ENCODE assay signal across 8 cellular contexts in the genomic region with DNA sequence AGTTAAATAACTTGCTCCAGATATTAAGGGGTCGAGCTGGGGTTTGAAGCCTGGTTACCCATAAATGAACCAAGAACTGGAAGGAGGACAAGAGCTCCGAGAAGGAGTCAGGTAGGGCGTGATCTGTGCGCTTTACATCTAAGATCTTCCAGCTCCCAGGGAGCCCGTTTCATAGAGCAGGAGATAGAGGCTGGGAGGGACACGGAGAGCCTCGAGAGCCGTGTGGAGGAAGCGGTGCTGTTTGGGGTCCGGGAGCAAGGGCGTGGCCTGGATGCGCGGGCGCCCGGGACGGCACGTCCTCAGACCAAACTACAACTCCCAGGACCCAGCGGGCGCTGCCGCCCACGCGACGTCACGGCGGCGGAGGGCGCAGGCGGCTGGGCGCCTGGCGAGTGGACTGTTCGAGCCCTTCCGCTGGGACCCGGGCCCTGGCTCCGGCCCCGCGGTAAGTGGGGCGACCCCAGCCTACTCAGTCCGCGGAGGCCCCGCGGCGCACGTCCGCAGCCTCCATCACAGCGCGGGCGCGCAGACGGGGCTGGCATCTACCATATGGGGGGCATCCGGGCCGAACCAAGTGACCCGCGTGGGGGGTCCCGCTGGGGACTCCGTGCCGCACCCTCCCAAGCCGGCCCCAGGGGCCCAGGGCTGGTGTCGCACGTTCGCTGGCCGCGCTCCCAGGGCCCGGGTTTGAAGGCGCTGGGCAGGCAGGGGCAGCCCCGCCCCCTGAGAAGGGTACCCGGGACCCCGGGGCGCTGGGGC. TPM values are rescaled to one million over a fixed set of nuclear protein-coding genes. Genes with fewer than 3 reads are reported as not detected.
DNase-seq lines count a peak whose midpoint lies in the region; ATAC-seq, FAIRE-seq and TF ChIP-seq lines count a peak whose summit lies in the region.

A gene (plus strand): TSS at position 352 of the 759 bp plus-strand sequence. CDS start 838 bp downstream, outside the sequence.

- peaks cover 3% of the 10 kb centered on the region for H3K4me1 ChIP-seq in fibroblast of lung (ENCODE audit: control insufficient read depth, extremely low read depth, insufficient read depth, low read length)
- peaks cover 4 to 16% of the 10 kb centered on the region in 2 donors for H3K4me1 ChIP-seq in naive thymus-derived CD4-positive, alpha-beta T cell (ENCODE audit: control insufficient read depth in 2 of 2, insufficient read depth in 2 of 2, low read length in 2 of 2)

- intact Hi-C loops in naive thymus-derived CD4-positive, alpha-beta T cell (cut with micrococcal nuclease) = loop anchor here (2.0 kb wide), 4 partner anchors 13 to 351 kb away; a partner anchor contains a TSS

- peak within 1 kb of the TSS; percentile 91 for H2AFZ ChIP-seq in fibroblast of lung (ENCODE audit: low read length)

- peak; percentile 94 for DNase-seq in DMS 273 (lab: John Stamatoyannopoulos, UW; ENCODE audit: unreplicated experiment)
- peak in 60 of 76 experiments; percentile 5 to 77 (median 58) for DNase-seq in HUDEP-2 (lab: John Stamatoyannopoulos, UW; ENCODE audit: unreplicated experiment in 76 of 76)
- peak; percentile 49 for DNase-seq in RCC 7860 (ENCODE audit: low spot score)
- peak; percentile 26 to 55 for DNase-seq in activated T-helper 1 cell treated with anti-CD3 and anti-CD28 coated beads, Interleukin-2, amount 50 U/mL, for 16 hours (ENCODE audit: low read depth in 1 of 2, low spot score in 1 of 2)
- peak; percentile 60 to 63 for DNase-seq in fibroblast of lung (ENCODE audit: low read depth in 2 of 2)
- peak; percentile 31 to 84 (median 39) for DNase-seq in naive thymus-derived CD4-positive, alpha-beta T cell
- DNase-seq in stimulated activated naive CD8-positive, alpha-beta T cell treated with anti-CD3 and anti-CD28 coated beads, Interleukin-15, Interleukin-2, amounts not matched to agents 100 U/mL and 50 U/mL, for 24 hours = peak; percentile 87

- peak within 1 kb of the TSS; percentile 60 to 95 (median 89) for H3K4me3 ChIP-seq in fibroblast of lung (replicated peaks in 1 of 4; ENCODE audit: control extremely low read depth in 1 of 4, insufficient read depth in 1 of 4, low read depth in 3 of 4, low read length in 4 of 4)
- peak within 1 kb of the TSS; percentile 74 for H3K4me3 ChIP-seq in naive thymus-derived CD4-positive, alpha-beta T cell (ENCODE audit: low read length)

- H3K4me3 Mint-ChIP-seq in naive thymus-derived CD4-positive, alpha-beta T cell = peak within 1 kb of the TSS; percentile 77 to 91 (median 85)

- peak; percentile 70 for ATAC-seq in GM21381 (IDR thresholded peaks at IDR 0.05; ENCODE audit: unreplicated experiment)
- ATAC-seq in naive thymus-derived CD4-positive, alpha-beta T cell = peak; percentile 82
- ATAC-seq in stimulated activated naive CD8-positive, alpha-beta T cell treated with anti-CD3 and anti-CD28 coated beads, Interleukin-15, Interleukin-2, amounts not matched to agents 100 U/mL and 50 U/mL, for 24 hours = peak; percentile 83

- no peaks in the 10 kb centered on the region for H3K27me3 ChIP-seq in fibroblast of lung (ENCODE audit: control insufficient read depth, insufficient read depth, low read length)
- no peaks in the 10 kb centered on the region for H3K27me3 ChIP-seq in naive thymus-derived CD4-positive, alpha-beta T cell (ENCODE audit: control insufficient read depth in 2 of 2, insufficient read depth in 2 of 2, low read length in 2 of 2)

- H3K27ac ChIP-seq in fibroblast of lung (ENCODE audit: insufficient read depth, low read length) = peak within 1 kb of the TSS; percentile 82
- peak within 1 kb of the TSS; percentile 82 for H3K27ac ChIP-seq in naive thymus-derived CD4-positive, alpha-beta T cell (ENCODE audit: low read depth, low read length)

- no peak for FAIRE-seq in RCC 7860 (lab: Jason Lieb, UNC)

- H3K9ac ChIP-seq in fibroblast of lung (ENCODE audit: insufficient read depth, low read length) = peak within 1 kb of the TSS; percentile 95

- TF ChIP-seq CTCF in fibroblast of lung (conservative IDR thresholded peaks at IDR 0.05 in 1 of 2, IDR thresholded peaks at IDR 0.05 in 1 of 2; ENCODE audit: low read depth in 1 of 2, low read length in 2 of 2) = no peak

- no peaks in the 10 kb centered on the region for H3K27me3 Mint-ChIP-seq in naive thymus-derived CD4-positive, alpha-beta T cell

- peaks cover 0 to 11% (median 0%) of the 10 kb centered on the region in 5 donors for H3K36me3 Mint-ChIP-seq in naive thymus-derived CD4-positive, alpha-beta T cell

- H3K4me2 ChIP-seq in fibroblast of lung (ENCODE audit: extremely low read depth, insufficient read depth, low read length) = peak within 1 kb of the TSS; percentile 83

- POLR2A ChIA-PET in naive thymus-derived CD4-positive, alpha-beta T cell (lab: Charles Lee) = interaction anchor here (0.7 to 2.6 kb wide), 6 partner anchors 9 to 75 kb away, joined by 3 to 14 read pairs (median 3); a partner anchor contains a TSS

- H3K79me2 ChIP-seq in fibroblast of lung (ENCODE audit: control insufficient read depth, insufficient read depth, low read length) = peaks cover 9% of the 10 kb centered on the region

- peaks cover 10 to 32% (median 19%) of the 10 kb centered on the region in 7 donors for H3K4me1 Mint-ChIP-seq in naive thymus-derived CD4-positive, alpha-beta T cell

- H3K9me3 ChIP-seq in fibroblast of lung (ENCODE audit: control insufficient read depth, insufficient read depth, low read depth, low read length) = no peaks in the 10 kb centered on the region
- H3K9me3 ChIP-seq in naive thymus-derived CD4-positive, alpha-beta T cell (ENCODE audit: control insufficient read depth in 2 of 3, low read length in 3 of 3) = no peaks in the 10 kb centered on the region

- H4K20me1 ChIP-seq in fibroblast of lung (ENCODE audit: control insufficient read depth, extremely low read depth, insufficient read depth, low read length) = no peaks in the 10 kb centered on the region

- peaks cover 19% of the 10 kb centered on the region for H3K36me3 ChIP-seq in fibroblast of lung (ENCODE audit: control insufficient read depth, insufficient read depth, low read length)
- peaks cover 0 to 38% (median 0%) of the 10 kb centered on the region in 3 experiments for H3K36me3 ChIP-seq in naive thymus-derived CD4-positive, alpha-beta T cell (ENCODE audit: control insufficient read depth in 2 of 3, insufficient read depth in 3 of 3, low read length in 3 of 3)

- no peaks in the 10 kb centered on the region for H3K9me3 Mint-ChIP-seq in naive thymus-derived CD4-positive, alpha-beta T cell

- CTCF ChIA-PET in naive thymus-derived CD4-positive, alpha-beta T cell (lab: Charles Lee) = interaction anchor here (1.0 kb wide), 1 partner anchor 34 kb away, joined by 5 read pairs; no protein-coding TSS in a partner anchor

- H3K27ac Mint-ChIP-seq in naive thymus-derived CD4-positive, alpha-beta T cell = peak within 1 kb of the TSS; percentile 58 to 88 (median 84)

RNA-seq across cellular contexts. Expression of the gene that starts here (rescaled TPM):
- total RNA-seq in fibroblast of lung = 12.6 and 18.5 TPM in 2 replicates
- 34.8 and 42.2 TPM in 2 replicates for polyA plus RNA-seq in fibroblast of lung
- polyA plus RNA-seq in fibroblast of lung (2012) = 51.6 and 67.3 TPM in 2 replicates
- polyA minus RNA-seq in fibroblast of lung (ENCODE audit: low replicate concordance) = 55.6 and 103 TPM in 2 replicates
- 10 to 100 TPM; 10.3 to 30.8 (median 20.8) TPM for total RNA-seq in naive thymus-derived CD4-positive, alpha-beta T cell
- polyA plus RNA-seq in naive thymus-derived CD4-positive, alpha-beta T cell = 10 to 100 TPM; 21.0 to 36.0 TPM

Comparison
In these comparisons a context has a peak if more than half of its experiments do, and no peak if none do; other contexts are left out.
1. Peak in every context shown above with its lines: DNase-seq, ATAC-seq, H3K4me3 ChIP-seq and H3K27ac ChIP-seq.
2. DNase-seq: peak in every context shown above with its lines; median percentile 94 in DMS 273; 87 in stimulated activated naive CD8-positive, alpha-beta T cell treated with anti-CD3 and anti-CD28 coated beads, Interleukin-15, Interleukin-2, amounts not matched to agents 100 U/mL and 50 U/mL, for 24 hours; 62 in fibroblast of lung; 58 in HUDEP-2; 49 in RCC 7860; 40 in activated T-helper 1 cell treated with anti-CD3 and anti-CD28 coated beads, Interleukin-2, amount 50 U/mL, for 16 hours; 39 in naive thymus-derived CD4-positive, alpha-beta T cell.